Comparison of ENCODE assay signal across 33 cellular contexts in genomic region chr3:126369490-126369889, GRCh38. TPM values are rescaled to one million over a fixed set of nuclear protein-coding genes. Genes with fewer than 3 reads are reported as not detected.
"Had no signal": no experiment of that assay in that cellular context is flagged by ENCODE, and none has a peak within 500 bp of the region (broad histone marks: within the 10 kb centered on the region; RNA-seq: fewer than 3 reads in every experiment).

No MANE protein-coding gene starts in this region.

- ATAC-seq: activated CD8-positive, alpha-beta T cell treated with anti-CD3 and anti-CD28 coated beads for 36 hours; activated naive CD8-positive, alpha-beta T cell treated with anti-CD3 and anti-CD28 coated beads, Interleukin-2, amount 50 U/mL, for 24 hours; K562; Panc1 had no signal

- H3K4me3 ChIP-seq: K562, SJCRH30, SK-N-MC had no signal

- H3K36me3 ChIP-seq: brain microvascular endothelial cell, SJCRH30, WERI-Rb-1 had no signal

- H3K27me3 ChIP-seq: brain microvascular endothelial cell, SJCRH30 had no signal

- H3K4me1 ChIP-seq: SJCRH30 had no signal

- H3K27ac ChIP-seq: brain microvascular endothelial cell, SJCRH30, SK-N-MC, WERI-Rb-1 had no signal

- H3K9me3 ChIP-seq: SJCRH30 had no signal

- DNase-seq: activated CD4-positive, alpha-beta T cell treated with anti-CD3 and anti-CD28 coated beads, Interleukin-2, amount 10 ng/mL, durations not matched to agents 24 days and 14 days; activated CD4-positive, alpha-beta T cell treated with anti-CD3 and anti-CD28 coated beads, Interleukin-2, amount 50 U/mL, for 4 hours; activated CD8-positive, alpha-beta T cell treated with anti-CD3 and anti-CD28 coated beads for 36 hours; activated naive CD4-positive, alpha-beta T cell treated with anti-CD3 and anti-CD28 coated beads, Interleukin-2, amount 10 ng/mL, durations not matched to agents 7 days and 5 days; activated naive CD8-positive, alpha-beta T cell treated with anti-CD3 and anti-CD28 coated beads, Interleukin-2, amount 50 U/mL, for 24 hours; activated T-cell treated with anti-CD3 and anti-CD28 coated beads, Interleukin-2, amount 50 U/mL, for 24 hours; amniotic stem cell; brain microvascular endothelial cell; central memory CD4-positive, alpha-beta T cell; NCI-H1105; NCI-H1436; NCI-H1694; NCI-H1930; NCI-H2081 treated with DMSO at 0.1 percent for 48 hours; NCI-H345; NCI-H524 treated with DMSO at 0.1 percent for 48 hours; NCI-H748 treated with DMSO at 0.1 percent for 48 hours; NK-92 treated with Interleukin-12 subunit alpha and Interleukin-12 subunit beta, amount 100 ng/mL, for 24 hours; SHP77; SJCRH30; T1000; WERI-Rb-1 had no signal

RNA-seq across cellular contexts. Expression of gene KLF15, which starts 12.3 kb away (rescaled TPM):
- total RNA-seq: T-helper 1 cell treated with Interleukin-12 subunit alpha and Interleukin-12 subunit beta and Interleukin-4 antibody, amounts not matched to agents 30 ng/mL and 1 ng/mL, for 36 hours; T-helper 2 cell treated with Interferon-gamma antibody and Interleukin-4, amounts not matched to agents 100 ng/mL and 5 ng/mL, for 36 hours had no signal

RNA-seq across cellular contexts. Expression of gene CFAP100, which starts 25.2 kb away (rescaled TPM):
- total RNA-seq: activated CD4-positive, alpha-beta T cell treated with anti-CD3 and anti-CD28 coated beads, Interleukin-2, amount 10 ng/mL, durations not matched to agents 24 days and 14 days; activated CD8-positive, alpha-beta memory T cell treated with anti-CD3 and anti-CD28 coated beads for 36 hours; activated CD8-positive, alpha-beta T cell treated with anti-CD3 and anti-CD28 coated beads for 36 hours; activated T-helper 2 cell treated with anti-CD3 and anti-CD28 coated beads, Interferon-gamma antibody, Interleukin-2, Interleukin-4, amounts not matched to agents 10 μg/mL and 5 μg/mL and 100 μg/mL, durations not matched to agents 14 hours and 24 hours and 36 hours; aorta; K562; MCF 10A; NCI-H460; RPMI7951; SJCRH30; T-helper 1 cell treated with Interleukin-12 subunit alpha and Interleukin-12 subunit beta and Interleukin-4 antibody, amounts not matched to agents 30 ng/mL and 1 ng/mL, for 36 hours; T-helper 2 cell treated with Interferon-gamma antibody and Interleukin-4, amounts not matched to agents 100 ng/mL and 5 ng/mL, for 36 hours had no signal
- polyA plus RNA-seq: aorta, K562 had no signal
